8 cellular contexts compared by ENCODE assay signal in genomic region chr12:57837779-57838562, GRCh38. TPM values are rescaled to one million over a fixed set of nuclear protein-coding genes. Genes with fewer than 3 reads are reported as not detected.
A peak's percentile ranks its signal among the peaks of the same experiment; 100 is the strongest.
DNase-seq lines count a peak whose midpoint lies in the region; ATAC-seq and TF ChIP-seq lines count a peak whose summit lies in the region.

No MANE protein-coding gene starts in this region.

- H3K4me1 Mint-ChIP-seq in Caco-2 (ENCODE audit: low read depth, unreplicated experiment), result peaks cover 35% of the 10 kb centered on the region
- H3K4me1 Mint-ChIP-seq in activated B cell treated with CpG ODN at 0.5 μM for 24 hours, result peaks cover 98% of the 10 kb centered on the region

- no peak overlapping the region for H3K4me3 Mint-ChIP-seq in Caco-2 (ENCODE audit: unreplicated experiment)
- H3K4me3 Mint-ChIP-seq in activated B cell treated with CpG ODN at 0.5 μM for 24 hours, result peak overlapping the region; percentile 50

- H3K4me1 ChIP-seq in Caco-2, result peaks cover 32% of the 10 kb centered on the region
- H3K4me1 ChIP-seq in skeletal muscle tissue (ENCODE audit: control insufficient read depth in 3 of 3, insufficient read depth in 3 of 3, low read length in 3 of 3), result peaks cover 96 to 97% (median 96%) of the 10 kb centered on the region in 3 donors
- peaks cover 57% of the 10 kb centered on the region for H3K4me1 ChIP-seq in ovary (ENCODE audit: insufficient read depth)

- no peak for DNase-seq in Caco-2
- DNase-seq in HPDE6-E6E7 (ENCODE audit: extremely low spot score), result peak; percentile 34
- no peak for DNase-seq in activated B cell treated with CpG ODN at 0.5 μM for 24 hours
- peak; percentile 83 to 93 for DNase-seq in foreskin fibroblast
- DNase-seq in NAMALWA (ENCODE audit: low spot score), result no peak
- DNase-seq in ovary, result no peak

- no peaks in the 10 kb centered on the region; the same call in none of the 2 replicates for H3K36me3 ChIP-seq in Caco-2 (ENCODE audit: control insufficient read depth, insufficient read depth, low read length)
- H3K36me3 ChIP-seq in skeletal muscle tissue (ENCODE audit: control insufficient read depth in 3 of 3, insufficient read depth in 3 of 3, low read length in 3 of 3), result peaks cover 0 to 2% (median 0%) of the 10 kb centered on the region in 3 donors
- no peaks in the 10 kb centered on the region for H3K36me3 ChIP-seq in ovary

- CTCF ChIA-PET in Caco-2 (lab: Charles Lee), result interaction anchor here (0.9 kb wide), 1 partner anchor 66 kb away, joined by 10 read pairs; no protein-coding TSS in a partner anchor
- CTCF ChIA-PET in activated B cell treated with CpG ODN at 0.5 μM for 24 hours (lab: Charles Lee), result interaction anchor here (3.8 to 4.9 kb wide), 2 partner anchors 59 to 66 kb away, joined by 30 to 35 read pairs; no protein-coding TSS in a partner anchor

- H3K27me3 ChIP-seq in Caco-2 (replicated peaks; ENCODE audit: control insufficient read depth, insufficient read depth, low read length), result no peaks in the 10 kb centered on the region
- H3K27me3 ChIP-seq in skeletal muscle tissue (ENCODE audit: control insufficient read depth in 3 of 3, insufficient read depth in 3 of 3, low read length in 3 of 3), result no peaks in the 10 kb centered on the region
- H3K27me3 ChIP-seq in ovary, result no peaks in the 10 kb centered on the region

- ATAC-seq in activated B cell treated with CpG ODN at 0.5 μM for 24 hours (ENCODE audit: low read depth) (peak; percentile 61), GM18511 (IDR thresholded peaks at IDR 0.05; ENCODE audit: unreplicated experiment) (no peak)

- H3K9me3 ChIP-seq in Caco-2, result no peaks in the 10 kb centered on the region
- H3K9me3 ChIP-seq in skeletal muscle tissue (ENCODE audit: control insufficient read depth in 3 of 3, low read length in 3 of 3), result no peaks in the 10 kb centered on the region
- H3K9me3 ChIP-seq in ovary, result no peaks in the 10 kb centered on the region

- H3K27me3 Mint-ChIP-seq in Caco-2 (ENCODE audit: insufficient read depth, unreplicated experiment) (no peaks in the 10 kb centered on the region), activated B cell treated with CpG ODN at 0.5 μM for 24 hours (no peaks in the 10 kb centered on the region)

- 5 to 12% (median 12%) methylated on average over 5 of the region's 5 CpGs for WGBS in ovary, 3 donors

- TF ChIP-seq CTCF in Caco-2 (IDR thresholded peaks at IDR 0.05; ENCODE audit: insufficient read depth in 1 of 2, low read depth in 1 of 2, low read length in 1 of 2, severe bottlenecking in 1 of 2, unreplicated experiment in 1 of 2) (no peak), activated B cell treated with CpG ODN at 0.5 μM for 24 hours (IDR thresholded peaks at IDR 0.05) (no peak), foreskin fibroblast (IDR thresholded peaks at IDR 0.05; ENCODE audit: low read depth, low read length) (no peak), ovary (IDR thresholded peaks at IDR 0.05) (no peak)

- H3K27ac Mint-ChIP-seq in Caco-2 (ENCODE audit: unreplicated experiment), result peak overlapping the region; percentile 41
- peak overlapping the region; percentile 73 for H3K27ac Mint-ChIP-seq in activated B cell treated with CpG ODN at 0.5 μM for 24 hours

- TF ChIP-seq EP300 in ovary (IDR thresholded peaks at IDR 0.05), result no peak

- peak overlapping the region in 2 of 3 donors; percentile 36 to 58 for H3K9ac ChIP-seq in skeletal muscle tissue (ENCODE audit: low read depth in 1 of 3, low read length in 3 of 3)

- H3K9me3 Mint-ChIP-seq in Caco-2 (ENCODE audit: unreplicated experiment) (no peaks in the 10 kb centered on the region), activated B cell treated with CpG ODN at 0.5 μM for 24 hours (no peaks in the 10 kb centered on the region)

- H3K36me3 Mint-ChIP-seq in Caco-2 (ENCODE audit: insufficient read depth, unreplicated experiment), result peaks cover 18% of the 10 kb centered on the region
- peaks cover 4% of the 10 kb centered on the region for H3K36me3 Mint-ChIP-seq in activated B cell treated with CpG ODN at 0.5 μM for 24 hours (ENCODE audit: low read depth)

- POLR2A ChIA-PET in Caco-2 (lab: Charles Lee) (no interaction called here), activated B cell treated with CpG ODN at 0.5 μM for 24 hours (lab: Charles Lee) (interaction anchor here (1.0 to 8.0 kb wide), 4 partner anchors 8 to 103 kb away, joined by 3 to 91 read pairs (median 25); partner anchors contain the start of genes ATP23 and CTDSP2)

- no TSS peak for BruUV-seq in Caco-2 (replicated peaks; lab: Mats Ljungman, UMichigan)

- no peak for TF ChIP-seq POLR2A in ovary (IDR thresholded peaks at IDR 0.05)

- intact Hi-C loops in Caco-2 (cut with micrococcal nuclease; ENCODE audit: unreplicated experiment), result no loop called here
- intact Hi-C loops in activated B cell treated with CpG ODN at 0.5 μM for 24 hours (cut with micrococcal nuclease), result loop anchor here (1.0 kb wide), 1 partner anchor 9 kb away; no protein-coding TSS in a partner anchor
- intact Hi-C loops in ovary (cut with DNase I), result loop anchor here in 1 of 4 donors (10.0 kb wide), 1 partner anchor 53 kb away; the partner anchor contains the start of gene TSFM

- H3K27ac ChIP-seq in skeletal muscle tissue (ENCODE audit: low read depth, low read length), result peak overlapping the region; percentile 72
- peak overlapping the region in 1 of 2 donors; percentile 58 for H3K27ac ChIP-seq in ovary

- no peak overlapping the region for H3K4me3 ChIP-seq in Caco-2 (ENCODE audit: low read depth, low read length)
- H3K4me3 ChIP-seq in foreskin fibroblast (ENCODE audit: low read depth in 1 of 2, low read length in 2 of 2), result peak overlapping the region in 1 of 2 donors; percentile 10
- H3K4me3 ChIP-seq in skeletal muscle tissue (ENCODE audit: low read length in 3 of 3), result peak overlapping the region; percentile 31 to 63 (median 54)
- no peak overlapping the region for H3K4me3 ChIP-seq in ovary

RNA-seq across cellular contexts. Expression of gene CTDSP2, which starts 8.6 kb away (rescaled TPM):
- 103 and 117 TPM in 2 replicates for total RNA-seq in Caco-2 (2022)
- total RNA-seq in activated B cell treated with CpG ODN at 0.5 μM for 24 hours, result 73.2 and 81.5 TPM in 2 replicates
- total RNA-seq in skeletal muscle tissue, result 51.1 TPM
- total RNA-seq in ovary, result 100 to 1,000 TPM in 6 of 7 donors, 10 to 100 TPM in 1; 73.1 to 212 (median 189) TPM
- polyA plus RNA-seq in ovary, result 100 to 1,000 TPM in 1 of 2 donors, 10 to 100 TPM in 1; 94.8 to 165 TPM

RNA-seq across cellular contexts. Expression of gene AVIL, which starts 19.4 kb away (rescaled TPM):
- total RNA-seq in Caco-2 (2022), result 0.84 and 2.3 TPM in 2 replicates
- 1.5 and 3.1 TPM in 2 replicates for total RNA-seq in activated B cell treated with CpG ODN at 0.5 μM for 24 hours
- total RNA-seq in skeletal muscle tissue, result 3.1 TPM
- 1 to 10 TPM; 1.4 to 5.3 (median 4.7) TPM for total RNA-seq in ovary
- 1 to 10 TPM; 2.9 to 8.1 TPM for polyA plus RNA-seq in ovary

RNA-seq across cellular contexts. Expression of gene TSFM, which starts 55.4 kb away (rescaled TPM):
- total RNA-seq in Caco-2 (2022) (48.0 and 57.5 TPM in 2 replicates), activated B cell treated with CpG ODN at 0.5 μM for 24 hours (28.4 and 33.4 TPM in 2 replicates), skeletal muscle tissue (17.2 TPM), ovary (10 to 100 TPM; 13.2 to 23.0 (median 20.1) TPM)
- 10 to 100 TPM; 17.5 to 28.1 TPM for polyA plus RNA-seq in ovary

Comparison
In these comparisons a context has a peak if more than half of its experiments do, and no peak if none do; other contexts are left out.
1. DNase-seq: peak in HPDE6-E6E7 (single experiment) and foreskin fibroblast (2 of 2); none in Caco-2 (0 of 2), activated B cell treated with CpG ODN at 0.5 μM for 24 hours (single experiment), NAMALWA (single experiment) and ovary (0 of 5).
2. H3K4me3 ChIP-seq: peak in skeletal muscle tissue (3 of 3); none in Caco-2 (single experiment) and ovary (single experiment).